ENCODE assay signal across 19 cellular contexts in genomic region chr10:9823268-9823930, GRCh38.
"Had no signal": no experiment of that assay in that cellular context is flagged by ENCODE, and none has a peak within 500 bp of the region (broad histone marks: within the 10 kb centered on the region; RNA-seq: fewer than 3 reads in every experiment).

No MANE protein-coding gene starts in this region.

- ATAC-seq: activated naive CD4-positive, alpha-beta T cell treated with anti-CD3 and anti-CD28 coated beads, Interleukin-2, amount 50 U/mL, for 72 hours; activated T-cell treated with anti-CD3 and anti-CD28 coated beads, Interleukin-2, amount 50 U/mL, for 72 hours; body of pancreas; esophagus mucosa; left ventricle myocardium superior; naive thymus-derived CD8-positive, alpha-beta T cell had no signal

- FAIRE-seq: TTC549 had no signal

- H3K27me3 ChIP-seq: body of pancreas, colonic mucosa, thyroid gland had no signal

- H3K79me2 ChIP-seq: parathyroid adenoma had no signal

- H3K9ac ChIP-seq: parathyroid adenoma had no signal

- H2AFZ ChIP-seq: parathyroid adenoma had no signal

- H3K36me3 ChIP-seq: colonic mucosa, thyroid gland had no signal

- H3K4me3 ChIP-seq: body of pancreas, colonic mucosa, thyroid gland had no signal

- H3K27ac ChIP-seq: colonic mucosa, parathyroid adenoma, thyroid gland had no signal

- DNase-seq: activated CD4-positive, alpha-beta T cell treated with anti-CD3 and anti-CD28 coated beads, Interleukin-2, amount 10 ng/mL, durations not matched to agents 7 days and 5 days; activated CD8-positive, alpha-beta memory T cell treated with anti-CD3 and anti-CD28 coated beads, Interleukin-2, amount 50 U/mL, for 48 hours; activated gamma-delta T cell; activated T-cell treated with anti-CD3 and anti-CD28 coated beads, Interleukin-2, amount 50 U/mL, for 72 hours; body of pancreas; central memory CD4-positive, alpha-beta T cell; colonic mucosa; hypothalamus; left ventricle myocardium superior; mesenchymal stem cell; naive thymus-derived CD8-positive, alpha-beta T cell; stimulated activated CD4-positive, alpha-beta T cell treated with anti-CD3 and anti-CD28 coated beads, Interleukin-15, amount 100 ng/mL, for 24 hours; stimulated activated CD4-positive, alpha-beta T cell treated with anti-CD3 and anti-CD28 coated beads, Interleukin-4, amount 100 ng/mL, for 1 hour; stimulated activated naive B cell treated with anti-CD40 and anti-IgM and Interleukin-4, amounts not matched to agents 10 μg/mL and 1 μg/mL and 100 μg/mL, for 72 hours; thyroid gland had no signal

- H3K9me3 ChIP-seq: body of pancreas, colonic mucosa, thyroid gland had no signal

- H3K4me1 ChIP-seq: colonic mucosa, parathyroid adenoma, thyroid gland had no signal
